9 cellular contexts compared by ENCODE assay signal in the genomic region with DNA sequence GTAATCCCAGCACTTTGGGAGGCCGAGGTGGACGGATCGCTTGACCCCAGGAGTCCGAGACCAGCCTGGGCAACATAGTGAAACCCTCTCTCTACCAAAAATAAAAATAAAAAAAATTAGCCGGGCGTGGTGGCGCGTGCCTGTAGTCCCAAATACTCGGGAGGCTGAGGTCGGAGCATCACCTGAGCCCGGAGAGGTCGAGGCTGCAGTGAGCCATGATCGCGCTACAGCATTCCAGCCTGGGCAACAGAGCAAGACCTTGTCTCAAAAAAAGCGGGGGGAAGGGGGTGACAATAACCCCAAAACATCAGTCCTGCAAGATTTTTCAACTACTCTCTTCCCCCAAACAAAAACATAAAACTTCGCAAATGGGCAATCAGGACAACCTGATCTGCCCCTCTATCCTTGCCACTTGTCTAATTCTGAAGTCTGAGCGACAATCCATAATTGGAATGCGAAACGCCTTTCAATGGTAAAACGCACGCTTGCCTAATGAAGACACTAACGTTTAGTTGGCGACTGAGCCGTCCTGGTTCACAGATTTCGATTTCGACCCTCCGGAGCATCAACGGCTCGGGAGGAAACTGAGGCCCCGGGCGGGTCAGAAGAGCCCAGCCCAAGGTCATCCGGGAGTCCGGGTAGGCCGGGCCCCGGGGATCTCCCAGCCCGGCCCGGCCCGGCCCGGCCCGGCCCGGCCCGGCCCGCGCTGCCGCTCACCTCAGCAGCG. TPM values are rescaled to one million over a fixed set of nuclear protein-coding genes. Genes with fewer than 3 reads are reported as not detected.
DNase-seq lines count a peak whose midpoint lies in the region; ATAC-seq and TF ChIP-seq lines count a peak whose summit lies in the region.
"Had no signal": no experiment of that assay in that cellular context is flagged by ENCODE, and none has a peak within 500 bp of the region (broad histone marks: within the 10 kb centered on the region; RNA-seq: fewer than 3 reads in every experiment).

No MANE protein-coding gene starts in this region.

- ATAC-seq in lower lobe of right lung (no peak), HG02678 (IDR thresholded peaks at IDR 0.05; ENCODE audit: unreplicated experiment) (no peak), GM18519 (IDR thresholded peaks at IDR 0.05; ENCODE audit: low FRiP score, unreplicated experiment) (no peak)

- H3K27ac ChIP-seq in BLaER1 treated with 17β-estradiol and CSF1 and Interleukin-3, amounts not matched to agents 10 nM and 100 nM, result peak overlapping the region; percentile 86 to 99 (median 97)
- peak overlapping the region; percentile 97 for H3K27ac ChIP-seq in lower lobe of right lung
- H3K27ac ChIP-seq in urinary bladder (ENCODE audit: low read depth), result peak overlapping the region; percentile 81

- H3K27ac Mint-ChIP-seq in HFFc6, result peak overlapping the region; percentile 79

- H3K36me3 Mint-ChIP-seq in HFFc6 (ENCODE audit: low read depth), result peaks cover 21% of the 10 kb centered on the region

- WGBS in urinary bladder, result 4% methylated on average over 46 of the region's 46 CpGs

- H3K9me3 Mint-ChIP-seq in HFFc6, result peaks cover 6% of the 10 kb centered on the region

- H3K4me2 ChIP-seq in BLaER1 treated with 17β-estradiol and CSF1 and Interleukin-3, amounts not matched to agents 10 nM and 100 nM, result peak overlapping the region; percentile 80 to 97 (median 86)

- no peak for TF ChIP-seq CTCF in HFFc6 (IDR thresholded peaks at IDR 0.05)
- no peak for TF ChIP-seq CTCF in astrocyte of the cerebellum (IDR thresholded peaks at IDR 0.05; ENCODE audit: low read depth, low read length, missing control alignments)
- no peak for TF ChIP-seq CTCF in lower lobe of right lung (IDR thresholded peaks at IDR 0.05)

- peaks cover 38 to 52% (median 45%) of the 10 kb centered on the region in 10 experiments for H3K4me1 ChIP-seq in BLaER1 treated with 17β-estradiol and CSF1 and Interleukin-3, amounts not matched to agents 10 nM and 100 nM
- H3K4me1 ChIP-seq in lower lobe of right lung, result peaks cover 49% of the 10 kb centered on the region
- no peaks in the 10 kb centered on the region for H3K4me1 ChIP-seq in urinary bladder (ENCODE audit: insufficient read depth)

- H3K27me3 ChIP-seq in BLaER1 treated with 17β-estradiol and CSF1 and Interleukin-3, amounts not matched to agents 10 nM and 100 nM, result no peaks in the 10 kb centered on the region
- H3K27me3 ChIP-seq in lower lobe of right lung (ENCODE audit: low read depth), result no peaks in the 10 kb centered on the region

- H3K4me3 ChIP-seq in BLaER1 treated with 17β-estradiol and CSF1 and Interleukin-3, amounts not matched to agents 10 nM and 100 nM, result peak overlapping the region; percentile 80 to 97 (median 92)
- H3K4me3 ChIP-seq in astrocyte of the cerebellum (ENCODE audit: low read depth, low read length) (peak overlapping the region; percentile 89), lower lobe of right lung (peak overlapping the region; percentile 91), urinary bladder (ENCODE audit: low read depth, low read length) (peak overlapping the region; percentile 77)

- no peaks in the 10 kb centered on the region; the same call in 1 of the 2 replicates for H3K27me3 Mint-ChIP-seq in HFFc6 (ENCODE audit: insufficient read depth)

- in situ Hi-C loops in astrocyte of the cerebellum (cut with HindIII; ENCODE audit: low sequenced_read_pairs), result no loop called here

- H3K36me3 ChIP-seq in BLaER1 treated with 17β-estradiol and CSF1 and Interleukin-3, amounts not matched to agents 10 nM and 100 nM, result peaks cover 4 to 24% (median 14%) of the 10 kb centered on the region in 11 experiments; a peak in 20 of 22 replicates
- H3K36me3 ChIP-seq in lower lobe of right lung (no peaks in the 10 kb centered on the region), urinary bladder (ENCODE audit: insufficient read depth) (no peaks in the 10 kb centered on the region)

- H3K9me3 ChIP-seq in BLaER1 treated with 17β-estradiol and CSF1 and Interleukin-3, amounts not matched to agents 10 nM and 100 nM (replicated peaks in 1 of 11), result peaks cover 8 to 17% (median 9%) of the 10 kb centered on the region in 11 experiments
- H3K9me3 ChIP-seq in lower lobe of right lung, result peaks cover 4% of the 10 kb centered on the region

- H3K9ac ChIP-seq in BLaER1 treated with 17β-estradiol and CSF1 and Interleukin-3, amounts not matched to agents 10 nM and 100 nM, result peak overlapping the region; percentile 92 to 99 (median 97)

- H4K20me1 ChIP-seq in BLaER1 treated with 17β-estradiol and CSF1 and Interleukin-3, amounts not matched to agents 10 nM and 100 nM, result peaks cover 36 to 55% (median 51%) of the 10 kb centered on the region in 11 experiments

- H3K4me3 Mint-ChIP-seq in HFFc6, result no peak overlapping the region; the same call in 1 of the 2 replicates

- intact Hi-C loops in lower lobe of right lung (cut with DNase I), result no loop called here

- H3K4me1 Mint-ChIP-seq in HFFc6 (ENCODE audit: low read depth), result peaks cover 28% of the 10 kb centered on the region

- no peak for DNase-seq in HFFc6
- no peak for DNase-seq in astrocyte of the cerebellum (ENCODE audit: low read depth)
- DNase-seq in lower lobe of right lung, result no peak
- no peak for DNase-seq in pons (ENCODE audit: low spot score)

RNA-seq across cellular contexts. Expression of a gene that starts 0.9 kb away (rescaled TPM):
- 10 to 100 TPM; 62.2 to 74.8 (median 69.4) TPM for total RNA-seq in HFFc6 (2021; fragmentation: NEBNext Ultra II Directional; extraction: Animal tissue kit (Norgen Biotek cat#: 25700))
- total RNA-seq in lower lobe of right lung (43.0 TPM), urinary bladder (102 TPM)
- 42.3 TPM for polyA plus RNA-seq in urinary bladder

RNA-seq across cellular contexts. Expression of a gene that starts 41.2 kb away (rescaled TPM):
- under 1 TPM in 4 of 6 experiments, not detected in 2; 0.25 to 0.46 (median 0.42) TPM for total RNA-seq in HFFc6 (2021; fragmentation: NEBNext Ultra II Directional; extraction: Animal tissue kit (Norgen Biotek cat#: 25700))
- total RNA-seq in lower lobe of right lung, result 31.2 TPM
- total RNA-seq in urinary bladder, result 5.7 TPM
- 3.7 TPM for polyA plus RNA-seq in urinary bladder
- total RNA-seq: RPMI7951 had no signal

RNA-seq across cellular contexts. Expression of a gene that starts 54.8 kb away (rescaled TPM):
- 10 to 100 TPM; 21.1 to 31.5 (median 26.3) TPM for total RNA-seq in HFFc6 (2021; fragmentation: NEBNext Ultra II Directional; extraction: Animal tissue kit (Norgen Biotek cat#: 25700))
- total RNA-seq in lower lobe of right lung (17.8 TPM), urinary bladder (15.7 TPM)
- 17.2 TPM for polyA plus RNA-seq in urinary bladder
